In genomic region chr13:108923386-108924061, GRCh38 we compare ENCODE assay signal across 15 cellular contexts.
DNase-seq lines count a peak whose midpoint lies in the region; ATAC-seq, FAIRE-seq and TF ChIP-seq lines count a peak whose summit lies in the region.
"Had no signal": no experiment of that assay in that cellular context is flagged by ENCODE, and none has a peak within 500 bp of the region (broad histone marks: within the 10 kb centered on the region; RNA-seq: fewer than 3 reads in every experiment).

No MANE protein-coding gene starts in this region.

- POLR2A ChIA-PET in A549 (lab: Yijun Ruan, JAX) = no interaction called here

- H3K4me3 ChIP-seq in A549 (no peak overlapping the region), SK-N-MC (no peak overlapping the region), mesenchymal stem cell (ENCODE audit: insufficient read depth in 1 of 2, low read depth in 1 of 2, low read length in 2 of 2) (no peak overlapping the region), upper lobe of right lung (no peak overlapping the region)
- H3K4me3 ChIP-seq: BLaER1 treated with 17β-estradiol and CSF1 and Interleukin-3, amounts not matched to agents 10 nM and 100 nM had no signal

- 86% methylated on average over 9 of the region's 15 CpGs for WGBS in A549 (ENCODE audit: missing lambda C conversion rate)
- WGBS in mesenchymal stem cell = 95% methylated on average over 15 of the region's 15 CpGs

- H3K9me3 ChIP-seq in A549 = no peaks in the 10 kb centered on the region
- H3K9me3 ChIP-seq in SK-N-MC (ENCODE audit: low read depth, low read length) = no peaks in the 10 kb centered on the region
- no peaks in the 10 kb centered on the region for H3K9me3 ChIP-seq in mesenchymal stem cell (ENCODE audit: control insufficient read depth, low read length)
- no peaks in the 10 kb centered on the region for H3K9me3 ChIP-seq in upper lobe of right lung
- H3K9me3 ChIP-seq: BLaER1 treated with 17β-estradiol and CSF1 and Interleukin-3, amounts not matched to agents 10 nM and 100 nM had no signal

- intact Hi-C loops in upper lobe of right lung (cut with DNase I) = no loop called here

- DNase-seq in A549 (ENCODE audit: low read depth in 1 of 2, low spot score in 1 of 2) = no peak
- no peak for DNase-seq in SK-N-MC (ENCODE audit: low read depth, low spot score)
- no peak for DNase-seq in mesenchymal stem cell
- no peak for DNase-seq in upper lobe of right lung
- DNase-seq in HK-2 (ENCODE audit: unreplicated experiment) = no peak
- DNase-seq: 8988T; ACHN; CD4-positive, CD25-positive, alpha-beta regulatory T cell; DMS53; GF-D8 had no signal

- no peak overlapping the region for H4K91ac ChIP-seq in mesenchymal stem cell (ENCODE audit: low read length)

- H3K9ac ChIP-seq in SK-N-MC (ENCODE audit: insufficient read length) (no peak overlapping the region), mesenchymal stem cell (ENCODE audit: low read length) (peak overlapping the region; percentile 21)
- H3K9ac ChIP-seq: BLaER1 treated with 17β-estradiol and CSF1 and Interleukin-3, amounts not matched to agents 10 nM and 100 nM; KMS-11 had no signal

- no peak overlapping the region for H3K23ac ChIP-seq in mesenchymal stem cell (ENCODE audit: low read length in 2 of 2)

- no peak overlapping the region for H3K4ac ChIP-seq in mesenchymal stem cell (ENCODE audit: low read depth in 1 of 2, low read length in 2 of 2)

- TF ChIP-seq EP300 in A549 (IDR thresholded peaks at IDR 0.05) = no peak

- H3K27me3 ChIP-seq in mesenchymal stem cell (ENCODE audit: control insufficient read depth in 1 of 2, insufficient read depth in 1 of 2, low read length in 2 of 2) = no peaks in the 10 kb centered on the region
- H3K27me3 ChIP-seq in upper lobe of right lung = no peaks in the 10 kb centered on the region
- H3K27me3 ChIP-seq: BLaER1 treated with 17β-estradiol and CSF1 and Interleukin-3, amounts not matched to agents 10 nM and 100 nM had no signal

- no peak overlapping the region for H3K18ac ChIP-seq in mesenchymal stem cell (ENCODE audit: low read depth in 1 of 2, low read length in 2 of 2)

- no peak overlapping the region for H3K4me2 ChIP-seq in A549
- H3K4me2 ChIP-seq in mesenchymal stem cell (ENCODE audit: low read length, poor library complexity, severe bottlenecking) = no peak overlapping the region
- H3K4me2 ChIP-seq: BLaER1 treated with 17β-estradiol and CSF1 and Interleukin-3, amounts not matched to agents 10 nM and 100 nM; KMS-11 had no signal

- H3K27ac ChIP-seq in A549 (no peak overlapping the region), SK-N-MC (peak overlapping the region; percentile 8; the same call in 1 of the 2 replicates), mesenchymal stem cell (ENCODE audit: low read length, poor library complexity, severe bottlenecking) (no peak overlapping the region), upper lobe of right lung (no peak overlapping the region)
- H3K27ac ChIP-seq: BLaER1 treated with 17β-estradiol and CSF1 and Interleukin-3, amounts not matched to agents 10 nM and 100 nM; KMS-11 had no signal

- no peak for TF ChIP-seq POLR2A in A549 (IDR thresholded peaks at IDR 0.05; ENCODE audit: low read length)

- TF ChIP-seq CTCF in A549 (IDR thresholded peaks at IDR 0.05) (no peak), upper lobe of right lung (IDR thresholded peaks at IDR 0.05) (no peak)

- H2AK5ac ChIP-seq in mesenchymal stem cell (ENCODE audit: low read length, severe bottlenecking) = no peak overlapping the region

- H3K79me1 ChIP-seq in mesenchymal stem cell (replicated peaks; ENCODE audit: low read length, poor library complexity, severe bottlenecking) = no peaks in the 10 kb centered on the region

- no peak for FAIRE-seq in A549 (lab: Jason Lieb, UNC)

- H3K4me1 ChIP-seq in A549 (peaks cover 16% of the 10 kb centered on the region), mesenchymal stem cell (ENCODE audit: control insufficient read depth, insufficient read depth, low read depth, low read length) (no peaks in the 10 kb centered on the region), upper lobe of right lung (no peaks in the 10 kb centered on the region)
- H3K4me1 ChIP-seq: BLaER1 treated with 17β-estradiol and CSF1 and Interleukin-3, amounts not matched to agents 10 nM and 100 nM had no signal

- H4K8ac ChIP-seq in mesenchymal stem cell (ENCODE audit: low read length) = no peak overlapping the region

- H2BK15ac ChIP-seq in mesenchymal stem cell (ENCODE audit: low read depth, poor library complexity, severe bottlenecking) = no peak overlapping the region

- no peaks in the 10 kb centered on the region for H3K36me3 ChIP-seq in SK-N-MC (ENCODE audit: insufficient read depth, low read length)
- H3K36me3 ChIP-seq in mesenchymal stem cell (ENCODE audit: control insufficient read depth in 1 of 2, insufficient read depth in 2 of 2, low read depth in 1 of 2, low read length in 2 of 2) = no peaks in the 10 kb centered on the region
- no peaks in the 10 kb centered on the region for H3K36me3 ChIP-seq in upper lobe of right lung
- H3K36me3 ChIP-seq: BLaER1 treated with 17β-estradiol and CSF1 and Interleukin-3, amounts not matched to agents 10 nM and 100 nM had no signal

- CTCF ChIA-PET in A549 (lab: Yijun Ruan, JAX) = interaction anchor here (0.6 to 1.5 kb wide), 2 partner anchors 10 to 1193 kb away, joined by 3 read pairs; no protein-coding TSS in a partner anchor

- no peak overlapping the region for H3K14ac ChIP-seq in mesenchymal stem cell (ENCODE audit: low read length in 2 of 2)

- ATAC-seq in A549 (no peak), upper lobe of right lung (peak; percentile 12), SK-N-SH treated with all-trans-retinoic acid at 6 μM for 48 hours (no peak), GM18502 (IDR thresholded peaks at IDR 0.05; ENCODE audit: poor library complexity, unreplicated experiment) (no peak)
- ATAC-seq: HCT116 had no signal

- no peak for TF ChIP-seq RAD21 in A549 (conservative IDR thresholded peaks at IDR 0.05 in 1 of 2, IDR thresholded peaks at IDR 0.05 in 1 of 2)

- H2BK120ac ChIP-seq in mesenchymal stem cell (ENCODE audit: low read depth, low read length) = no peak overlapping the region

- H2BK5ac ChIP-seq in mesenchymal stem cell (ENCODE audit: low read depth, low read length, poor library complexity, severe bottlenecking) = no peak overlapping the region

- no peak overlapping the region for H2BK12ac ChIP-seq in mesenchymal stem cell (ENCODE audit: low read length in 2 of 2)

- H2AFZ ChIP-seq in mesenchymal stem cell (ENCODE audit: low read depth, low read length) = no peak overlapping the region

TF ChIP-seq in A549, 52 proteins besides CTCF, POLR2A, EP300 and RAD21:
- TF ChIP-seq HOXB5 (CRISPR knock-in tag; IDR thresholded peaks at IDR 0.05) (no peak), MAFK (IDR thresholded peaks at IDR 0.05; ENCODE audit: partially characterized antibody) (peak; percentile 54)
TF ChIP-seq in A549: peak in this region for 1.

TF ChIP-seq in SK-N-SH treated with all-trans-retinoic acid at 6 μM for 48 hours, 23 proteins besides CTCF, POLR2A, EP300 and RAD21 (continues in another document):
- no peak for TF ChIP-seq TCF4 (CRISPR knock-in tag; IDR thresholded peaks at IDR 0.05; ENCODE audit: borderline replicate concordance)
- TF ChIP-seq ZFP30 (CRISPR knock-in tag; IDR thresholded peaks at IDR 0.05) = no peak
- no peak for TF ChIP-seq SNAI2 (CRISPR knock-in tag; IDR thresholded peaks at IDR 0.05)
- TF ChIP-seq ARNTL (CRISPR knock-in tag; IDR thresholded peaks at IDR 0.05; ENCODE audit: borderline replicate concordance, low read depth) = no peak
- no peak for TF ChIP-seq TOX (CRISPR knock-in tag; IDR thresholded peaks at IDR 0.05; ENCODE audit: borderline replicate concordance)
- TF ChIP-seq ZNF70 (CRISPR knock-in tag; IDR thresholded peaks at IDR 0.05) = no peak
- TF ChIP-seq, protein P1, sequence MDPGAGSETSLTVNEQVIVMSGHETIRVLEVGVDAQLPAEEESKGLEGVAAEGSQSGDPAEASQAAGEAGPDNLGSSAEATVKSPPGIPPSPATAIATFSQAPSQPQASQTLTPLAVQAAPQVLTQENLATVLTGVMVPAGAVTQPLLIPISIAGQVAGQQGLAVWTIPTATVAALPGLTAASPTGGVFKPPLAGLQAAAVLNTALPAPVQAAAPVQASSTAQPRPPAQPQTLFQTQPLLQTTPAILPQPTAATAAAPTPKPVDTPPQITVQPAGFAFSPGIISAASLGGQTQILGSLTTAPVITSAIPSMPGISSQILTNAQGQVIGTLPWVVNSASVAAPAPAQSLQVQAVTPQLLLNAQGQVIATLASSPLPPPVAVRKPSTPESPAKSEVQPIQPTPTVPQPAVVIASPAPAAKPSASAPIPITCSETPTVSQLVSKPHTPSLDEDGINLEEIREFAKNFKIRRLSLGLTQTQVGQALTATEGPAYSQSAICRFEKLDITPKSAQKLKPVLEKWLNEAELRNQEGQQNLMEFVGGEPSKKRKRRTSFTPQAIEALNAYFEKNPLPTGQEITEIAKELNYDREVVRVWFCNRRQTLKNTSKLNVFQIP (CRISPR knock-in tag; IDR thresholded peaks at IDR 0.05; ENCODE audit: borderline replicate concordance, low read depth) = no peak
- no peak for TF ChIP-seq RARB (CRISPR knock-in tag; IDR thresholded peaks at IDR 0.05)
- TF ChIP-seq CSRNP3 (CRISPR knock-in tag; IDR thresholded peaks at IDR 0.05) = no peak
- TF ChIP-seq OSR1 (CRISPR knock-in tag; IDR thresholded peaks at IDR 0.05) = no peak
- TF ChIP-seq PPARA (CRISPR knock-in tag; IDR thresholded peaks at IDR 0.05; ENCODE audit: borderline replicate concordance) = no peak
- TF ChIP-seq BACH2 (CRISPR knock-in tag; IDR thresholded peaks at IDR 0.05; ENCODE audit: borderline replicate concordance) = no peak
- TF ChIP-seq ZC3H10 (CRISPR knock-in tag; IDR thresholded peaks at IDR 0.05) = no peak
- TF ChIP-seq ISL1 (CRISPR knock-in tag; IDR thresholded peaks at IDR 0.05) = no peak
